Comparison of ENCODE assay signal across 8 cellular contexts in the genomic region with DNA sequence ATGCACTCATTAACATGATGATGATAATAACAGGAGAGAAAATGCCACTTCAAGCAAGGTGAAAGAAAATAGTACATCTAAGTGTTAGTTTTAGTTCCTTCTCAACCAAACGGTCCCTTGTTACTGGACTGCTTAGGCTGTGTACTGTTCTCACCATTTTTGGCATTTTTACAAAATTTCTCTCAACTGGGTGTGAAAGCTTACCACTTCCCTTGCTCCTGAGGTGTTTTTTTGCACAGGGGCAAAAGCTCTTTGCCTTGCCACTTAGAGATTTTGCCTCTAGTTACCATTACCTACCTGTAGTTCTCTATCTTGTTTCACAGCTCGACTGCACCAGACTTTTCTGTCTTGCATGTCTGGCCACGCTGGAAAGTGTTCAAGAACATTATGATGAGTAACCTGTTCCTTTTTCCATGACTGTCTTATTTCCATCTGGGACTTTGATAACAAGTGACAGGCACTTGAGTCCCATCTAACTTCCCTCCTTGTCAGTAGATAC. TPM values are rescaled to one million over a fixed set of nuclear protein-coding genes. Genes with fewer than 3 reads are reported as not detected.
A peak's percentile ranks its signal among the peaks of the same experiment; 100 is the strongest.
DNase-seq lines count a peak whose midpoint lies in the region; ATAC-seq and TF ChIP-seq lines count a peak whose summit lies in the region.

No MANE protein-coding gene starts in this region.

- peak; percentile 19 to 42 for DNase-seq in stimulated activated CD4-positive, alpha-beta T cell treated with anti-CD3 and anti-CD28 coated beads, Interleukin-2, amount 100 ng/mL, for 24 hours
- DNase-seq in stimulated activated CD4-positive, alpha-beta T cell treated with anti-CD3 and anti-CD28 coated beads, Interleukin-4, amount 100 ng/mL, for 1 hour: no peak
- DNase-seq in UCSD-AML1 (lab: John Stamatoyannopoulos, UW; ENCODE audit: unreplicated experiment): peak; percentile 8
- no peak for DNase-seq in right atrium auricular region (ENCODE audit: low spot score)
- DNase-seq in stimulated activated CD8-positive, alpha-beta memory T cell treated with anti-CD3 and anti-CD28 coated beads, Interleukin-4, amount 100 ng/mL, for 48 hours: no peak
- DNase-seq in medulla oblongata (ENCODE audit: extremely low spot score): no peak
- DNase-seq in MV-4-11 (lab: John Stamatoyannopoulos, UW): no peak

- peak overlapping the region; percentile 24 to 71 for H3K27ac ChIP-seq in right atrium auricular region

- no peak overlapping the region for H3K4me3 ChIP-seq in right atrium auricular region

- no peak for TF ChIP-seq CTCF in right atrium auricular region (IDR thresholded peaks at IDR 0.05)

- peak; percentile 47 for ATAC-seq in HG03095 (IDR thresholded peaks at IDR 0.05; ENCODE audit: unreplicated experiment)

- no peaks in the 10 kb centered on the region for H3K9me3 ChIP-seq in right atrium auricular region

- no peaks in the 10 kb centered on the region for H3K36me3 ChIP-seq in right atrium auricular region

- H3K27me3 ChIP-seq in right atrium auricular region: no peaks in the 10 kb centered on the region

- peaks cover 0 to 86% of the 10 kb centered on the region in 2 donors for H3K4me1 ChIP-seq in right atrium auricular region

RNA-seq across cellular contexts. Expression of gene NEK7, which starts 10.7 kb away (rescaled TPM):
- total RNA-seq in right atrium auricular region: 100 to 1,000 TPM; 168 to 228 TPM

Comparison
In these comparisons a context has a peak if more than half of its experiments do, and no peak if none do; other contexts are left out.
1. DNase-seq: peak in stimulated activated CD4-positive, alpha-beta T cell treated with anti-CD3 and anti-CD28 coated beads, Interleukin-2, amount 100 ng/mL, for 24 hours (2 of 2) and UCSD-AML1 (single experiment); none in stimulated activated CD4-positive, alpha-beta T cell treated with anti-CD3 and anti-CD28 coated beads, Interleukin-4, amount 100 ng/mL, for 1 hour (single experiment), right atrium auricular region (single experiment), stimulated activated CD8-positive, alpha-beta memory T cell treated with anti-CD3 and anti-CD28 coated beads, Interleukin-4, amount 100 ng/mL, for 48 hours (single experiment), medulla oblongata (single experiment) and MV-4-11 (single experiment).